In genomic region chr6:5076931-5077330, GRCh38 we compare ENCODE assay signal across 8 cellular contexts. TPM values are rescaled to one million over a fixed set of nuclear protein-coding genes. Genes with fewer than 3 reads are reported as not detected.
"Had no signal": no experiment of that assay in that cellular context is flagged by ENCODE, and none has a peak within 500 bp of the region (broad histone marks: within the 10 kb centered on the region; RNA-seq: fewer than 3 reads in every experiment).

No MANE protein-coding gene starts in this region.

- ATAC-seq: GM23338, HepG2 had no signal

- H3K27ac Mint-ChIP-seq: GM23338, H9, IgD-negative memory B cell had no signal

- DNase-seq: H9, HCEC 1CT, KBM-7 had no signal

- H3K9me3 Mint-ChIP-seq: IgD-negative memory B cell had no signal

- H3K4me3 ChIP-seq: GM23338 had no signal

- H3K4me1 Mint-ChIP-seq: GM23338 had no signal

- H3K36me3 Mint-ChIP-seq: IgD-negative memory B cell had no signal

- H3K4me2 ChIP-seq: GM23338 had no signal

- H2AFZ ChIP-seq: GM23338 had no signal

- H3K4me3 Mint-ChIP-seq: GM23338, H9, IgD-negative memory B cell had no signal

- FAIRE-seq: H1, H54, HepG2 had no signal

RNA-seq across cellular contexts. Expression of gene PPP1R3G, which starts 8.2 kb away (rescaled TPM):
- total RNA-seq: H9 had no signal
